In the genomic region with DNA sequence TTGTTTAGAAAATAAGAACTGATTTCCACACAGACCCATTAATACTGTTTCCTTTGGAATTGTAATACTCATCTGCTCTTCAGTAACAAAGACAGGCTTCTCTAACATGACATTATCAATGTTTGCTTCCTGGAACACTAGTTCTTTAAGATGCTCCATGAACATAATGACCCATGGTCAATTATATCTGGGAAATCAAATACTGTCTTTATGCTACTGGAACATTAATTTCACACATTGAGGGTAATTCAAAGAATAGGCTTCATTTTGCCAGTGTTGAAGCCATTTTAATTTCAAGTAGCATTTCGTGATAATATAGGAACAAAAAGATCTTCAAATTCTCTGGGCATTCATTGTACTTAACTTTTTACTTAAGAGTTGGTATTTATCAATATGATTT, we compare ENCODE assay signal across 33 cellular contexts.
"Had no signal": no experiment of that assay in that cellular context is flagged by ENCODE, and none has a peak within 500 bp of the region (broad histone marks: within the 10 kb centered on the region; RNA-seq: fewer than 3 reads in every experiment).

No MANE protein-coding gene starts in this region.

- H3K4me1 ChIP-seq: adrenal gland, body of pancreas, breast epithelium had no signal

- DNase-seq: activated B cell treated with CpG ODN at 0.5 μM for 24 hours; activated CD4-positive, alpha-beta memory T cell treated with anti-CD3 and anti-CD28 coated beads for 36 hours; activated CD4-positive, alpha-beta T cell treated with anti-CD3 and anti-CD28 coated beads for 4 hours; activated CD4-positive, alpha-beta T cell treated with anti-CD3 and anti-CD28 coated beads, Interleukin-2, amount 10 ng/mL, durations not matched to agents 24 days and 14 days; activated CD4-positive, alpha-beta T cell treated with anti-CD3 and anti-CD28 coated beads, Interleukin-2, amount 50 U/mL, for 1 hour; activated CD4-positive, alpha-beta T cell treated with anti-CD3 and anti-CD28 coated beads, Interleukin-2, amount 50 U/mL, for 4 hours; activated CD4-positive, CD25-positive, alpha-beta regulatory T cell treated with anti-CD3 and anti-CD28 coated beads, Interleukin-2, amount 50 U/mL, for 72 hours; activated CD8-positive, alpha-beta memory T cell treated with anti-CD3 and anti-CD28 coated beads, Interleukin-2, amount 50 U/mL, for 4 hours; activated CD8-positive, alpha-beta T cell treated with anti-CD3 and anti-CD28 coated beads for 36 hours; activated effector memory CD4-positive, alpha-beta T cell treated with anti-CD3 and anti-CD28 coated beads, Interleukin-2, amount 50 U/mL, for 16 hours; activated gamma-delta T cell treated with Interleukin-2 at 50 U/mL for 16 hours; activated naive CD4-positive, alpha-beta T cell; activated naive CD4-positive, alpha-beta T cell treated with anti-CD3 and anti-CD28 coated beads for 36 hours; activated naive CD4-positive, alpha-beta T cell treated with anti-CD3 and anti-CD28 coated beads, Interleukin-2, amount 50 U/mL, for 16 hours; activated naive CD8-positive, alpha-beta T cell treated with anti-CD3 and anti-CD28 coated beads for 36 hours; activated T-cell treated with anti-CD3 and anti-CD28 coated beads for 4 hours; activated T-cell treated with anti-CD3 and anti-CD28 coated beads, Interleukin-2, amount 50 U/mL, for 1 hour; activated T-cell treated with anti-CD3 and anti-CD28 coated beads, Interleukin-2, amount 50 U/mL, for 4 hours; activated T-cell treated with anti-CD3 and anti-CD28 coated beads, Interleukin-2, amount 50 U/mL, for 72 hours; adrenal gland; amniotic stem cell; aorta; body of pancreas; brain microvascular endothelial cell; central memory CD4-positive, alpha-beta T cell; T-helper 2 cell; T-helper 9 cell had no signal

- H3K36me3 ChIP-seq: adrenal gland, brain microvascular endothelial cell, breast epithelium had no signal

- H3K27ac ChIP-seq: adrenal gland, body of pancreas, brain microvascular endothelial cell, breast epithelium, VCaP had no signal

- H3K4me3 ChIP-seq: adrenal gland, body of pancreas, breast epithelium had no signal

- ATAC-seq: activated CD8-positive, alpha-beta T cell treated with anti-CD3 and anti-CD28 coated beads for 36 hours; activated naive CD4-positive, alpha-beta T cell treated with anti-CD3 and anti-CD28 coated beads, Interleukin-2, amount 50 U/mL, for 72 hours; activated T-cell treated with anti-CD3 and anti-CD28 coated beads, Interleukin-2, amount 50 U/mL, for 4 hours; activated T-cell treated with anti-CD3 and anti-CD28 coated beads, Interleukin-2, amount 50 U/mL, for 72 hours; activated T-helper 17 cell treated with anti-CD3 and anti-CD28 coated beads, Interleukin-2, amount 50 U/mL, for 72 hours; body of pancreas had no signal

- FAIRE-seq: astrocyte, TTC549 had no signal

- H3K9me3 ChIP-seq: adrenal gland, body of pancreas, breast epithelium had no signal

- H3K27me3 ChIP-seq: adrenal gland, body of pancreas, brain microvascular endothelial cell, breast epithelium had no signal
